Comparison of ENCODE assay signal across 16 cellular contexts in genomic region chr3:126893651-126894050, GRCh38.
DNase-seq lines count a peak whose midpoint lies in the region; ATAC-seq, FAIRE-seq and TF ChIP-seq lines count a peak whose summit lies in the region.
"Had no signal": no experiment of that assay in that cellular context is flagged by ENCODE, and none has a peak within 500 bp of the region (broad histone marks: within the 10 kb centered on the region; RNA-seq: fewer than 3 reads in every experiment).

No MANE protein-coding gene starts in this region.

- no TSS peak for BruUV-seq in MCF 10A (replicated peaks; lab: Mats Ljungman, UMichigan)

- H3K27ac ChIP-seq in neural progenitor cell = no peak overlapping the region
- H3K27ac ChIP-seq in gastrocnemius medialis = peak overlapping the region; percentile 7 to 73 (median 48)
- H3K27ac ChIP-seq: C4-2B had no signal

- no peak for TF ChIP-seq POLR2A in gastrocnemius medialis (IDR thresholded peaks at IDR 0.05)

- TF ChIP-seq CTCF in WTC11 (IDR thresholded peaks at IDR 0.05) (no peak), neural progenitor cell (IDR thresholded peaks at IDR 0.05) (no peak), gastrocnemius medialis (IDR thresholded peaks at IDR 0.05 in 4 of 5, conservative IDR thresholded peaks at IDR 0.05 in 1 of 5) (no peak), nephron progenitor cell (IDR thresholded peaks at IDR 0.05) (no peak), MCF 10A (IDR thresholded peaks at IDR 0.05; ENCODE audit: unreplicated experiment) (no peak), glutamatergic neuron (IDR thresholded peaks at IDR 0.05; ENCODE audit: partially characterized antibody, unreplicated experiment) (no peak)

- no peak overlapping the region for H3K4me3 Mint-ChIP-seq in WTC11
- no peak overlapping the region for H3K4me3 Mint-ChIP-seq in neural progenitor cell
- H3K4me3 Mint-ChIP-seq in nephron progenitor cell = no peak overlapping the region
- no peak overlapping the region for H3K4me3 Mint-ChIP-seq in MCF 10A (ENCODE audit: unreplicated experiment)
- no peak overlapping the region for H3K4me3 Mint-ChIP-seq in glutamatergic neuron (ENCODE audit: unreplicated experiment)
- H3K4me3 Mint-ChIP-seq: CD4-positive, alpha-beta memory T cell had no signal

- no peak overlapping the region for H3K9ac ChIP-seq in neural progenitor cell

- H3K4me1 Mint-ChIP-seq in WTC11 = peaks cover 28% of the 10 kb centered on the region
- peaks cover 14% of the 10 kb centered on the region for H3K4me1 Mint-ChIP-seq in neural progenitor cell
- H3K4me1 Mint-ChIP-seq in nephron progenitor cell = peaks cover 23% of the 10 kb centered on the region
- H3K4me1 Mint-ChIP-seq in MCF 10A (ENCODE audit: insufficient read depth, unreplicated experiment) = peaks cover 48% of the 10 kb centered on the region
- H3K4me1 Mint-ChIP-seq in glutamatergic neuron (ENCODE audit: low read depth, unreplicated experiment) = peaks cover 19% of the 10 kb centered on the region

- H3K27me3 Mint-ChIP-seq in WTC11 (ENCODE audit: low read depth) (no peaks in the 10 kb centered on the region), neural progenitor cell (ENCODE audit: insufficient read depth, low read depth) (peaks cover 2% of the 10 kb centered on the region), nephron progenitor cell (ENCODE audit: low read depth, poor library complexity) (peaks cover 2% of the 10 kb centered on the region), MCF 10A (ENCODE audit: insufficient read depth, unreplicated experiment) (no peaks in the 10 kb centered on the region), glutamatergic neuron (ENCODE audit: unreplicated experiment) (peaks cover 4% of the 10 kb centered on the region)
- H3K27me3 Mint-ChIP-seq: CD4-positive, alpha-beta memory T cell had no signal

- H3K27ac Mint-ChIP-seq in WTC11 = no peak overlapping the region
- H3K27ac Mint-ChIP-seq in neural progenitor cell = peak overlapping the region; percentile 57
- no peak overlapping the region for H3K27ac Mint-ChIP-seq in nephron progenitor cell
- H3K27ac Mint-ChIP-seq in MCF 10A (ENCODE audit: low read depth, unreplicated experiment) = no peak overlapping the region
- H3K27ac Mint-ChIP-seq in glutamatergic neuron (ENCODE audit: unreplicated experiment) = no peak overlapping the region
- H3K27ac Mint-ChIP-seq: CD4-positive, alpha-beta memory T cell had no signal

- ATAC-seq in WTC11 (no peak), gastrocnemius medialis (no peak), GM18519 (IDR thresholded peaks at IDR 0.05; ENCODE audit: low FRiP score, unreplicated experiment) (no peak)

- no peaks in the 10 kb centered on the region for H3K79me2 ChIP-seq in neural progenitor cell (ENCODE audit: low read depth)

- H3K36me3 ChIP-seq in neural progenitor cell (no peaks in the 10 kb centered on the region), gastrocnemius medialis (no peaks in the 10 kb centered on the region)
- H3K36me3 ChIP-seq: HAP-1 had no signal

- no peak overlapping the region for H3K4me2 ChIP-seq in neural progenitor cell

- intact Hi-C loops in gastrocnemius medialis (cut with DNase I; ENCODE audit: low total_unique reads) (loop anchor here (2.0 kb wide), 1 partner anchor 67 kb away; no protein-coding TSS in a partner anchor), MCF 10A (cut with micrococcal nuclease) (no loop called here)

- H3K4me3 ChIP-seq in neural progenitor cell = no peak overlapping the region
- no peak overlapping the region for H3K4me3 ChIP-seq in gastrocnemius medialis
- H3K4me3 ChIP-seq: HAP-1 had no signal

- DNase-seq in HTR-8/SVneo (ENCODE audit: insufficient read length, low spot score) (no peak), WTC11 (ENCODE audit: low spot score) (no peak), neural progenitor cell (ENCODE audit: low spot score) (no peak), gastrocnemius medialis (no peak), nephron progenitor cell (no peak), MCF 10A (ENCODE audit: unreplicated experiment) (no peak), glutamatergic neuron (no peak)
- DNase-seq: AML-193; Calu3; CD4-positive, alpha-beta memory T cell; DMS79 treated with DMSO at 0.1 percent for 48 hours; GF-D8 had no signal

- POLR2A ChIA-PET in WTC11 (lab: Charles Lee) (no interaction called here), MCF 10A (lab: Yijun Ruan, JAX) (interaction anchor here (1.3 kb wide), 1 partner anchor 11 kb away, joined by 3 read pairs; no protein-coding TSS in a partner anchor)

- H3K4me1 ChIP-seq in neural progenitor cell = no peaks in the 10 kb centered on the region
- peaks cover 38 to 47% of the 10 kb centered on the region in 2 donors for H3K4me1 ChIP-seq in gastrocnemius medialis
- H3K4me1 ChIP-seq: HAP-1 had no signal

- H3K9me3 ChIP-seq in neural progenitor cell (ENCODE audit: low read depth) (no peaks in the 10 kb centered on the region), gastrocnemius medialis (no peaks in the 10 kb centered on the region)
- H3K9me3 ChIP-seq: HAP-1 had no signal

- H3K9me3 Mint-ChIP-seq in WTC11 (no peaks in the 10 kb centered on the region), neural progenitor cell (no peaks in the 10 kb centered on the region), nephron progenitor cell (no peaks in the 10 kb centered on the region), MCF 10A (ENCODE audit: unreplicated experiment) (no peaks in the 10 kb centered on the region), glutamatergic neuron (ENCODE audit: unreplicated experiment) (peaks cover 8% of the 10 kb centered on the region)

- H4K20me1 ChIP-seq in neural progenitor cell (ENCODE audit: low read depth) = no peaks in the 10 kb centered on the region

- H3F3A ChIP-seq in neural progenitor cell (ENCODE audit: low read depth) = no peaks in the 10 kb centered on the region

- H3K36me3 Mint-ChIP-seq in WTC11 (no peaks in the 10 kb centered on the region), neural progenitor cell (no peaks in the 10 kb centered on the region), nephron progenitor cell (ENCODE audit: low read depth) (no peaks in the 10 kb centered on the region), MCF 10A (ENCODE audit: insufficient read depth, unreplicated experiment) (no peaks in the 10 kb centered on the region), glutamatergic neuron (ENCODE audit: unreplicated experiment) (no peaks in the 10 kb centered on the region)

- no peaks in the 10 kb centered on the region for H3K27me3 ChIP-seq in neural progenitor cell
- H3K27me3 ChIP-seq in gastrocnemius medialis = no peaks in the 10 kb centered on the region

- FAIRE-seq in HTR-8/SVneo (lab: Jason Lieb, UNC) = peak; percentile 4
- FAIRE-seq: A204.1 had no signal

- in situ Hi-C loops in gastrocnemius medialis (cut with MboI; ENCODE audit: low sequenced_read_pairs in 4 of 4) = no loop called here

- CTCF ChIA-PET in WTC11 (lab: Charles Lee) (interaction anchor here (1.0 kb wide), 1 partner anchor 142 kb away, joined by 6 read pairs; no protein-coding TSS in a partner anchor), MCF 10A (lab: Yijun Ruan, JAX) (interaction anchor here (3.5 kb wide), 1 partner anchor 141 kb away, joined by 26 read pairs; no protein-coding TSS in a partner anchor)

- H2AFZ ChIP-seq in neural progenitor cell (replicated peaks) = no peak overlapping the region

TF ChIP-seq in WTC11, 78 proteins besides CTCF, POLR2A, EP300 and RAD21:
- TF ChIP-seq IRF2 (CRISPR knock-in tag; IDR thresholded peaks at IDR 0.05; ENCODE audit: borderline replicate concordance, low read depth) (no peak), ZNF423 (CRISPR knock-in tag; IDR thresholded peaks at IDR 0.05) (peak; percentile 47; the same call in 1 of the 2 replicates)
